In genomic region chr12:48512855-48513254, GRCh38 we compare ENCODE assay signal across 17 cellular contexts. TPM values are rescaled to one million over a fixed set of nuclear protein-coding genes. Genes with fewer than 3 reads are reported as not detected.
DNase-seq lines count a peak whose midpoint lies in the region; ATAC-seq and TF ChIP-seq lines count a peak whose summit lies in the region.
"Had no signal": no experiment of that assay in that cellular context is flagged by ENCODE, and none has a peak within 500 bp of the region (broad histone marks: within the 10 kb centered on the region; RNA-seq: fewer than 3 reads in every experiment).

No MANE protein-coding gene starts in this region.

- no peaks in the 10 kb centered on the region for H3K4me1 ChIP-seq in SK-N-SH (ENCODE audit: control insufficient read depth in 1 of 2, insufficient read depth in 2 of 2, low read depth in 1 of 2, low read length in 1 of 2)
- H3K4me1 ChIP-seq: parathyroid adenoma had no signal

- no peaks in the 10 kb centered on the region for H3F3A ChIP-seq in SK-N-SH (replicated peaks; ENCODE audit: insufficient read depth)

- H3K79me2 ChIP-seq in SK-N-SH (ENCODE audit: insufficient read depth): no peaks in the 10 kb centered on the region
- H3K79me2 ChIP-seq: parathyroid adenoma had no signal

- CTCF ChIA-PET in SK-N-SH (lab: Yijun Ruan, JAX): no interaction called here

- WGBS in SK-N-SH (ENCODE audit: low lambda C conversion rate): 2% methylated on average over 2 of the region's 2 CpGs

- H3K9me2 ChIP-seq in SK-N-SH: no peaks in the 10 kb centered on the region

- H3K36me3 ChIP-seq in WERI-Rb-1 (no peaks in the 10 kb centered on the region), SK-N-SH (replicated peaks in 1 of 2; ENCODE audit: control insufficient read depth in 1 of 2, insufficient read depth in 2 of 2, low read length in 1 of 2) (no peaks in the 10 kb centered on the region)
- H3K36me3 ChIP-seq: thoracic aorta had no signal

- H3K9ac ChIP-seq in SK-N-SH: no peak overlapping the region
- H3K9ac ChIP-seq: KMS-11, parathyroid adenoma had no signal

- H3K27ac ChIP-seq in WERI-Rb-1: no peak overlapping the region
- no peak overlapping the region for H3K27ac ChIP-seq in SK-N-SH (ENCODE audit: low read depth in 2 of 2, low read length in 1 of 2)
- H3K27ac ChIP-seq: KMS-11, parathyroid adenoma, thoracic aorta had no signal

- H3K9me3 ChIP-seq in WERI-Rb-1 (ENCODE audit: severe bottlenecking) (no peaks in the 10 kb centered on the region), SK-N-SH (no peaks in the 10 kb centered on the region)
- H3K9me3 ChIP-seq: thoracic aorta had no signal

- in situ Hi-C loops in ACHN (cut with HindIII; ENCODE audit: low pct_ligation_motif_present, low pct_unique_long_range_greater_than_20kb, low sequenced_read_pairs): no loop called here

- no peaks in the 10 kb centered on the region for H4K20me1 ChIP-seq in SK-N-SH (ENCODE audit: insufficient read depth)

- peak; percentile 90 for ATAC-seq in GM21529 (IDR thresholded peaks at IDR 0.05; ENCODE audit: unreplicated experiment)
- peak; percentile 55 for ATAC-seq in HG03175 (IDR thresholded peaks at IDR 0.05; ENCODE audit: unreplicated experiment)

- POLR2A ChIA-PET in SK-N-SH (lab: Yijun Ruan, JAX): no interaction called here

- H3K27me3 ChIP-seq in WERI-Rb-1 (ENCODE audit: insufficient read depth, low read depth, severe bottlenecking) (peaks cover 31% of the 10 kb centered on the region), SK-N-SH (ENCODE audit: insufficient read depth) (no peaks in the 10 kb centered on the region)

- no peak for TF ChIP-seq EP300 in SK-N-SH (IDR thresholded peaks at IDR 0.05; ENCODE audit: borderline replicate concordance in 1 of 2, low read depth in 1 of 2, low read length in 1 of 2)

- TF ChIP-seq CTCF in WERI-Rb-1 (IDR thresholded peaks at IDR 0.05; ENCODE audit: low read depth, low read length) (no peak), SK-N-SH (IDR thresholded peaks at IDR 0.05) (no peak)

- peak; percentile 4 for DNase-seq in stimulated activated CD4-positive, alpha-beta T cell treated with anti-CD3 and anti-CD28 coated beads, Interleukin-1b, Interleukin-23, amount 100 ng/mL, for 48 hours
- DNase-seq in stimulated activated CD4-positive, alpha-beta T cell treated with anti-CD3 and anti-CD28 coated beads, Interleukin-4, amount 100 ng/mL, for 4 hours: no peak
- DNase-seq in D341Med (ENCODE audit: low spot score): no peak
- no peak for DNase-seq in WERI-Rb-1
- DNase-seq in ACHN: no peak
- no peak for DNase-seq in SK-N-SH
- DNase-seq: amygdala; EL; HCEC 1CT; mesenchymal stem cell; SIG-M5; stimulated activated CD4-positive, alpha-beta T cell treated with anti-CD3 and anti-CD28 coated beads, Interleukin-4, amount 100 ng/mL, for 1 hour had no signal

- no peak overlapping the region for H2AFZ ChIP-seq in SK-N-SH (ENCODE audit: low read depth)
- H2AFZ ChIP-seq: parathyroid adenoma had no signal

- TF ChIP-seq RAD21 in SK-N-SH (IDR thresholded peaks at IDR 0.05; ENCODE audit: low read length): no peak

- no peak overlapping the region for H3K4me2 ChIP-seq in SK-N-SH
- H3K4me2 ChIP-seq: KMS-11 had no signal

- H3K4me3 ChIP-seq in WERI-Rb-1 (ENCODE audit: low read depth, low read length) (no peak overlapping the region), SK-N-SH (ENCODE audit: low read depth in 2 of 2, low read length in 1 of 2) (no peak overlapping the region)
- H3K4me3 ChIP-seq: thoracic aorta had no signal

TF ChIP-seq in SK-N-SH, 30 proteins besides CTCF, POLR2A, EP300 and RAD21:
- no peak for TF ChIP-seq MEF2A (IDR thresholded peaks at IDR 0.05; ENCODE audit: borderline replicate concordance, low read depth)
- no peak for TF ChIP-seq NRF1 (IDR thresholded peaks at IDR 0.05; ENCODE audit: low read depth, low read length)
- no peak for TF ChIP-seq SMC3 (IDR thresholded peaks at IDR 0.05; ENCODE audit: low read depth, low read length)
- TF ChIP-seq POLR2AphosphoS5 (IDR thresholded peaks at IDR 0.05; ENCODE audit: low read depth, low read length): no peak
- no peak for TF ChIP-seq NFIC (IDR thresholded peaks at IDR 0.05; ENCODE audit: borderline replicate concordance)
- TF ChIP-seq PBX3 (IDR thresholded peaks at IDR 0.05): no peak
- TF ChIP-seq ELF1 (IDR thresholded peaks at IDR 0.05): no peak
- TF ChIP-seq FOSL2 (IDR thresholded peaks at IDR 0.05; ENCODE audit: borderline replicate concordance, low read depth): no peak
- TF ChIP-seq RXRA (IDR thresholded peaks at IDR 0.05; ENCODE audit: borderline replicate concordance, low read depth): no peak
- TF ChIP-seq RCOR1 (IDR thresholded peaks at IDR 0.05; ENCODE audit: low read length): no peak
- no peak for TF ChIP-seq EZH2phosphoT487 (IDR thresholded peaks at IDR 0.05; ENCODE audit: borderline replicate concordance, low read depth)
- TF ChIP-seq TCF12 (IDR thresholded peaks at IDR 0.05): no peak
- TF ChIP-seq IRF3 (IDR thresholded peaks at IDR 0.05; ENCODE audit: low read depth, low read length): no peak
- TF ChIP-seq SIN3A (IDR thresholded peaks at IDR 0.05; ENCODE audit: borderline replicate concordance, low read depth, low read length): no peak
- no peak for TF ChIP-seq USF2 (IDR thresholded peaks at IDR 0.05; ENCODE audit: borderline replicate concordance, low read depth, low read length)

RNA-seq across cellular contexts. Expression of gene OR8S1, which starts 12.6 kb away (rescaled TPM):
- not detected in 2 replicates for polyA plus RNA-seq in SK-N-SH (2012; rRNA removed)
- polyA plus RNA-seq in SK-N-SH (2012; cell fraction: cytosol; rRNA removed): not detected in 2 replicates
- polyA plus RNA-seq in SK-N-SH (2012; cell fraction: nucleus; rRNA removed): not detected in 2 replicates

RNA-seq across cellular contexts. Expression of gene C12orf54, which starts 30.6 kb away (rescaled TPM):
- polyA plus RNA-seq in SK-N-SH (2012; rRNA removed): not detected in 2 replicates
- polyA plus RNA-seq in SK-N-SH (2012; cell fraction: cytosol; rRNA removed): not detected in 2 replicates
- 0.17 TPM in 1 of 2 replicates, not detected in the other for polyA plus RNA-seq in SK-N-SH (2012; cell fraction: nucleus; rRNA removed)

RNA-seq across cellular contexts. Expression of gene ANP32D, which starts 40.5 kb away (rescaled TPM):
- not detected in 2 replicates for polyA plus RNA-seq in SK-N-SH (2012; rRNA removed)
- polyA plus RNA-seq in SK-N-SH (2012; cell fraction: cytosol; rRNA removed): not detected in 2 replicates
- polyA plus RNA-seq in SK-N-SH (2012; cell fraction: nucleus; rRNA removed): not detected in 2 replicates

RNA-seq across cellular contexts. Expression of gene LALBA, which starts 57.0 kb away (rescaled TPM):
- polyA plus RNA-seq in SK-N-SH (2012; rRNA removed): not detected in 2 replicates
- polyA plus RNA-seq in SK-N-SH (2012; cell fraction: cytosol; rRNA removed): not detected in 2 replicates
- polyA plus RNA-seq in SK-N-SH (2012; cell fraction: nucleus; rRNA removed): not detected in 2 replicates
